ENCODE assay signal across 17 cellular contexts in the genomic region with DNA sequence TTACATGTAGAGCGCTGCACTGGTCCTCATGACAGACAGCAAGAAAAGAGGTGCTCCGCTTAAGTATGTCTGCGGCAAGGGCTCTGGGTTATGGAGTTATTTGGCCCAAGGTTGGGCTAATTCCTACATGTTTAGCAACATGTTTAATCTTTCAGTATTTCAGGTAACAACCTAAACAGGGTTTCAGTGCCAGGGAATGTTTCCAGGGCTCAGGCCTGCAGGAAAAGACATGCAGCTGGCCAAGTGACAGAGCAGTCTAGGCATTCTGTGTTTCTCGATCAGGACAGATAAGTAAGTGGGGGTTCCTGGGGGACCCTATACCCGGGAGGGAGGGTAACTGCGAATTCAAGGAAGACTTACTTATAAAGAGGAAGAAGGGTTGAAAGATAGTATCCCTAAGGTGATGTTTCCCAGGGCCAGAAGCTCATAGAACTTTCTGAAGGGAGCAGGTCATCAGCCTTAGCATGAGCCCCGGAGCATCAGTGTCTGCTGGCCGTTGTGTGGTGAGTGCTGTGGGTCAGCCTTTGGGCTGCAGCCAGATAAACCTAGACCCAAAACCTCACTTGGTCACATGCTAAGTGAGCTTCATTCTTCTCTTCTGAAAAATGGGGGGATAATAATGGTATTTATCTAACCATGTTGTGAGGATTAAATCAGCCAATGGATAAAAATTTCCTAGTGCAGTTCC. TPM values are rescaled to one million over a fixed set of nuclear protein-coding genes. Genes with fewer than 3 reads are reported as not detected.
"Had no signal": no experiment of that assay in that cellular context is flagged by ENCODE, and none has a peak within 500 bp of the region (broad histone marks: within the 10 kb centered on the region; RNA-seq: fewer than 3 reads in every experiment).

No MANE protein-coding gene starts in this region.

- H3K9me3 ChIP-seq: heart left ventricle, mucosa of descending colon, ovary, upper lobe of right lung had no signal

- H3K36me3 ChIP-seq: heart left ventricle, ovary, upper lobe of right lung had no signal

- H3K27ac ChIP-seq: coronary artery, foreskin keratinocyte, ovary, upper lobe of right lung had no signal

- DNase-seq: activated CD4-positive, alpha-beta T cell treated with anti-CD3 and anti-CD28 coated beads, Interleukin-2, amount 50 U/mL, for 48 hours; activated gamma-delta T cell treated with Interleukin-2 at 50 U/mL for 16 hours; activated naive CD8-positive, alpha-beta T cell treated with anti-CD3 and anti-CD28 coated beads, Interleukin-2, amount 10 ng/mL, durations not matched to agents 7 days and 5 days; effector CD4-positive, alpha-beta T cell; heart left ventricle; kidney glomerular epithelial cell; left ventricle myocardium superior; mucosa of descending colon; naive B cell; ovary; stimulated activated naive B cell treated with anti-CD40 and anti-IgM and Interleukin-4, amounts not matched to agents 10 μg/mL and 1 μg/mL and 100 μg/mL, for 72 hours; upper lobe of right lung had no signal

- H3K27me3 ChIP-seq: foreskin keratinocyte, ovary, upper lobe of right lung had no signal

- FAIRE-seq: TTC549 had no signal

- H3K4me3 ChIP-seq: coronary artery, heart left ventricle, mucosa of descending colon, ovary, upper lobe of right lung had no signal

RNA-seq across cellular contexts. Expression of gene KCNJ5, which starts 18.4 kb away (rescaled TPM):
- total RNA-seq: activated T-helper 1 cell treated with anti-CD3 and anti-CD28 coated beads, Interleukin-12 subunit alpha, Interleukin-12 subunit beta, Interleukin-2, Interleukin-4 antibody, amounts not matched to agents 30 ng/mL and 10 ng/mL and 1 ng/mL, durations not matched to agents 14 hours and 24 hours and 36 hours had no signal

RNA-seq across cellular contexts. Expression of gene TP53AIP1, which starts 33.1 kb away (rescaled TPM):
- total RNA-seq: activated naive CD8-positive, alpha-beta T cell treated with anti-CD3 and anti-CD28 coated beads, Interleukin-2, amount 10 ng/mL, durations not matched to agents 7 days and 5 days; activated T-helper 1 cell treated with anti-CD3 and anti-CD28 coated beads, Interleukin-12 subunit alpha, Interleukin-12 subunit beta, Interleukin-2, Interleukin-4 antibody, amounts not matched to agents 30 ng/mL and 10 ng/mL and 1 ng/mL, durations not matched to agents 14 hours and 24 hours and 36 hours; heart left ventricle; left ventricle myocardium superior; sciatic nerve; upper lobe of right lung had no signal

RNA-seq across cellular contexts. Expression of gene KCNJ1, which starts 42.5 kb away (rescaled TPM):
- total RNA-seq: activated T-helper 1 cell treated with anti-CD3 and anti-CD28 coated beads, Interleukin-12 subunit alpha, Interleukin-12 subunit beta, Interleukin-2, Interleukin-4 antibody, amounts not matched to agents 30 ng/mL and 10 ng/mL and 1 ng/mL, durations not matched to agents 14 hours and 24 hours and 36 hours; foreskin keratinocyte; mucosa of descending colon had no signal
- polyA plus RNA-seq: foreskin keratinocyte, ovary had no signal
